In the genomic region with DNA sequence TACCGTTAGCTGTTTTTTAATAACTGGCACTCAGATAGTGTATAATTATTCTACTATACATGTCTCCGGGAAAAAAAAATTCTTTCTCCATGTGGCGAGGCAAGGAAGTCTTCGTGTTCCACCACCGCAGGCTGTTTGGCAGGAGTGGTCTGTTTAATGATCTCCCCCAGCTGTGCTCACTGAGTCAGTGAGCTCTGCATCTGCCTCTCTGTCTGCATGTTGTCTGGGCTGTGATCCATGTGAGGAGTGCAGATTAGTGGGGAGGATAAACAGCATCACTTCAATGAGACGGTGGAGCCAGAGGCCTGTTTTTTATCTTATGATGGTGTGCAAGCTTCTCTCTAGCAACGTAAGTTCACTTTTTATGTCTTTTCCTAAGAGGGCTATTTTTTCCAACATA, we compare ENCODE assay signal across 11 cellular contexts.
DNase-seq lines count a peak whose midpoint lies in the region; FAIRE-seq and TF ChIP-seq lines count a peak whose summit lies in the region.
"Had no signal": no experiment of that assay in that cellular context is flagged by ENCODE, and none has a peak within 500 bp of the region (broad histone marks: within the 10 kb centered on the region; RNA-seq: fewer than 3 reads in every experiment).

No MANE protein-coding gene starts in this region.

- no peak overlapping the region for H3K14ac ChIP-seq in H9 (ENCODE audit: insufficient read depth, low read length)

- H2AK5ac ChIP-seq in mesendoderm (ENCODE audit: low read length) (no peak overlapping the region), H9 (ENCODE audit: insufficient read length, low read length) (no peak overlapping the region)

- no peak overlapping the region for H4K91ac ChIP-seq in H9 (ENCODE audit: insufficient read length, low read depth, low read length)

- H2AFZ ChIP-seq in endothelial cell of umbilical vein (ENCODE audit: low read depth, low read length): no peak overlapping the region
- H2AFZ ChIP-seq in H9 (ENCODE audit: low read length): no peak overlapping the region

- POLR2A ChIA-PET in MCF 10A (lab: Yijun Ruan, JAX): no interaction called here
- POLR2A ChIA-PET in endothelial cell of umbilical vein (lab: Charles Lee): no interaction called here

- H4K5ac ChIP-seq in mesendoderm (ENCODE audit: low read length): no peak overlapping the region
- H4K5ac ChIP-seq in H9 (ENCODE audit: insufficient read length, low read depth, low read length): no peak overlapping the region

- H3K56ac ChIP-seq in mesendoderm (ENCODE audit: low read length): no peak overlapping the region
- H3K56ac ChIP-seq in H9 (ENCODE audit: insufficient read length, low read depth, low read length): no peak overlapping the region

- FAIRE-seq in endothelial cell of umbilical vein (lab: Jason Lieb, UNC): peak; percentile 4
- FAIRE-seq: A549 had no signal

- BruUV-seq in MCF 10A (replicated peaks; lab: Mats Ljungman, UMichigan) (no TSS peak), endothelial cell of umbilical vein (replicated peaks; lab: Mats Ljungman, UMichigan) (no TSS peak)

- intact Hi-C loops in breast epithelium (cut with DNase I; ENCODE audit: low total_unique reads) (no loop called here), MCF 10A (cut with micrococcal nuclease) (no loop called here), endothelial cell of umbilical vein (cut with micrococcal nuclease) (no loop called here), ascending aorta (cut with DNase I) (no loop called here)

- H4K8ac ChIP-seq in mesendoderm (ENCODE audit: low read depth, low read length) (no peak overlapping the region), H9 (replicated peaks; ENCODE audit: insufficient read length, low read depth, low read length) (no peak overlapping the region)

- TF ChIP-seq CTCF in breast epithelium (IDR thresholded peaks at IDR 0.05) (no peak), MCF 10A (IDR thresholded peaks at IDR 0.05; ENCODE audit: unreplicated experiment) (no peak), endothelial cell of umbilical vein (IDR thresholded peaks at IDR 0.05; ENCODE audit: extremely low read depth in 1 of 2, insufficient read depth in 1 of 2, low read depth in 1 of 2, low read length in 2 of 2) (no peak), ascending aorta (IDR thresholded peaks at IDR 0.05) (no peak), H9 (conservative IDR thresholded peaks at IDR 0.05) (no peak)

- H3K79me2 ChIP-seq in endothelial cell of umbilical vein (ENCODE audit: control insufficient read depth, insufficient read depth, low read length): peaks cover 4% of the 10 kb centered on the region
- no peaks in the 10 kb centered on the region for H3K79me2 ChIP-seq in mesendoderm (ENCODE audit: control insufficient read depth, insufficient read depth, low read length)
- no peaks in the 10 kb centered on the region for H3K79me2 ChIP-seq in H9 (ENCODE audit: insufficient read depth, low read length)

- no peak overlapping the region for H2BK15ac ChIP-seq in mesendoderm (replicated peaks; ENCODE audit: low read depth)
- H2BK15ac ChIP-seq in H9 (ENCODE audit: low read depth, low read length): no peak overlapping the region

- H2BK20ac ChIP-seq in H9 (ENCODE audit: low read depth, low read length, poor library complexity, severe bottlenecking): no peak overlapping the region

- H3K9ac ChIP-seq in endothelial cell of umbilical vein (replicated peaks; ENCODE audit: extremely low read depth, insufficient read depth, low read length) (no peak overlapping the region), mesendoderm (ENCODE audit: low read length) (no peak overlapping the region), H9 (ENCODE audit: extremely low read depth, insufficient read length, low read length) (no peak overlapping the region)

- H3K36me3 ChIP-seq in breast epithelium: no peaks in the 10 kb centered on the region
- peaks cover 15 to 21% of the 10 kb centered on the region in 2 experiments for H3K36me3 ChIP-seq in endothelial cell of umbilical vein (ENCODE audit: control insufficient read depth in 2 of 2, extremely low read depth in 1 of 2, insufficient read depth in 2 of 2, low read length in 2 of 2)
- H3K36me3 ChIP-seq in mesendoderm (ENCODE audit: control insufficient read depth, insufficient read depth, low read length): no peaks in the 10 kb centered on the region
- H3K36me3 ChIP-seq in ascending aorta: peaks cover 3 to 15% of the 10 kb centered on the region in 2 donors

- CTCF ChIA-PET in MCF 10A (lab: Yijun Ruan, JAX) (no interaction called here), endothelial cell of umbilical vein (lab: Charles Lee) (interaction anchor here (1.0 to 1.7 kb wide), 3 partner anchors 10 to 52 kb away, joined by 3 to 5 read pairs (median 3); no protein-coding TSS in a partner anchor)

- H3K36me3 Mint-ChIP-seq in MCF 10A (ENCODE audit: insufficient read depth, unreplicated experiment) (peaks cover 64% of the 10 kb centered on the region), H9 (ENCODE audit: insufficient read depth in 1 of 3, low read depth in 3 of 3) (peaks cover 14 to 37% (median 28%) of the 10 kb centered on the region in 3 experiments; a peak in 6 of 7 replicates)

- TF ChIP-seq POLR2A in breast epithelium (IDR thresholded peaks at IDR 0.05): no peak
- no peak for TF ChIP-seq POLR2A in endothelial cell of umbilical vein (IDR thresholded peaks at IDR 0.05; ENCODE audit: low read depth, low read length)

- WGBS in mesendoderm (ENCODE audit: extremely low coverage, insufficient coverage, low lambda C conversion rate): no CpG with 5 or more reads among the region's 7 CpGs
- no CpG with 5 or more reads among the region's 7 CpGs for WGBS in H9 (ENCODE audit: extremely low coverage, insufficient read length, low lambda C conversion rate)

- H2BK5ac ChIP-seq in mesendoderm (ENCODE audit: low read length): no peak overlapping the region
- H2BK5ac ChIP-seq in H9 (ENCODE audit: insufficient read length, low read length): no peak overlapping the region

- no peak overlapping the region for H3T11ph ChIP-seq in H9 (ENCODE audit: low read length)

- DNase-seq in breast epithelium (ENCODE audit: low spot score in 2 of 2) (peak in 1 of 2 donors; percentile 26), MCF 10A (ENCODE audit: unreplicated experiment) (no peak), endothelial cell of umbilical vein (ENCODE audit: low read depth, low spot score) (no peak), mesendoderm (peak; percentile 20), SKM-1 treated with dmso at 0.1 percent for 144 hours (lab: John Stamatoyannopoulos, UW; ENCODE audit: unreplicated experiment) (no peak), ascending aorta (ENCODE audit: low spot score in 2 of 2) (no peak), NCI-H526 treated with DMSO at 0.1 percent for 48 hours (lab: John Stamatoyannopoulos, UW) (no peak), H9 (no peak)
- DNase-seq: NCI-H187 had no signal

- H2BK120ac ChIP-seq in mesendoderm (ENCODE audit: low read depth, low read length) (no peak overlapping the region), H9 (ENCODE audit: low read depth, low read length, poor library complexity, severe bottlenecking) (no peak overlapping the region)

- H3K9me3 Mint-ChIP-seq in MCF 10A (ENCODE audit: unreplicated experiment) (no peaks in the 10 kb centered on the region), H9 (peaks cover 0 to 3% of the 10 kb centered on the region in 2 experiments; a peak in 1 of 5 replicates)
- H3K9me3 Mint-ChIP-seq: activated T-helper 17 cell treated with anti-CD3 and anti-CD28 coated beads, Interleukin-2, amount 50 U/mL, for 72 hours had no signal

- dilution Hi-C loops in endothelial cell of umbilical vein (cut with MboI; ENCODE audit: extremely low pct_ligation_motif_present, low sequenced_read_pairs): no loop called here

- H3K18ac ChIP-seq in mesendoderm (ENCODE audit: low read length) (no peak overlapping the region), H9 (ENCODE audit: insufficient read length, low read depth, low read length) (no peak overlapping the region)

- H3K4me3 Mint-ChIP-seq in MCF 10A (ENCODE audit: unreplicated experiment): no peak overlapping the region
- no peak overlapping the region for H3K4me3 Mint-ChIP-seq in H9
- H3K4me3 Mint-ChIP-seq: activated T-helper 17 cell treated with anti-CD3 and anti-CD28 coated beads, Interleukin-2, amount 50 U/mL, for 72 hours had no signal

- H3K4me2 ChIP-seq in endothelial cell of umbilical vein (ENCODE audit: insufficient read depth, low read length): no peak overlapping the region
- H3K4me2 ChIP-seq in mesendoderm (ENCODE audit: low read length): no peak overlapping the region
- no peak overlapping the region for H3K4me2 ChIP-seq in H9 (ENCODE audit: insufficient read depth, insufficient read length, low read length)
- H3K4me2 ChIP-seq: A549 had no signal

- H3K4me1 Mint-ChIP-seq in MCF 10A (ENCODE audit: insufficient read depth, unreplicated experiment) (peaks cover 8% of the 10 kb centered on the region), H9 (peaks cover 27 to 37% of the 10 kb centered on the region in 2 experiments)
- H3K4me1 Mint-ChIP-seq: activated T-helper 17 cell treated with anti-CD3 and anti-CD28 coated beads, Interleukin-2, amount 50 U/mL, for 72 hours had no signal

- no peaks in the 10 kb centered on the region for H3K9me1 ChIP-seq in endothelial cell of umbilical vein (replicated peaks; ENCODE audit: control insufficient read depth, extremely low read depth, insufficient read depth, low read length)

- H3K27ac Mint-ChIP-seq in MCF 10A (ENCODE audit: low read depth, unreplicated experiment) (no peak overlapping the region), H9 (peak overlapping the region in 1 of 3 experiments; percentile 37; a peak in 2 of 7 replicates)
- H3K27ac Mint-ChIP-seq: activated T-helper 17 cell treated with anti-CD3 and anti-CD28 coated beads, Interleukin-2, amount 50 U/mL, for 72 hours had no signal

- H3K9me3 ChIP-seq in breast epithelium (no peaks in the 10 kb centered on the region), endothelial cell of umbilical vein (replicated peaks; ENCODE audit: control insufficient read depth, insufficient read depth, low read length) (no peaks in the 10 kb centered on the region), ascending aorta (no peaks in the 10 kb centered on the region), H9 (ENCODE audit: control insufficient read depth, low read depth, low read length) (no peaks in the 10 kb centered on the region)
- H3K9me3 ChIP-seq: A549 had no signal

- H3K79me1 ChIP-seq in mesendoderm (ENCODE audit: low read length) (no peaks in the 10 kb centered on the region), H9 (ENCODE audit: insufficient read depth, low read depth, low read length, poor library complexity, severe bottlenecking) (no peaks in the 10 kb centered on the region)

- H3K23ac ChIP-seq in mesendoderm (ENCODE audit: low read length): no peak overlapping the region
- H3K23ac ChIP-seq in H9 (ENCODE audit: insufficient read length, low read depth, low read length): no peak overlapping the region

- H3K27ac ChIP-seq in breast epithelium: peak overlapping the region; percentile 35 to 82
- no peak overlapping the region for H3K27ac ChIP-seq in endothelial cell of umbilical vein (ENCODE audit: insufficient read depth, low read depth, low read length)
- no peak overlapping the region for H3K27ac ChIP-seq in mesendoderm (ENCODE audit: low read depth, low read length)
- no peak overlapping the region for H3K27ac ChIP-seq in ascending aorta
- H3K27ac ChIP-seq in H9 (ENCODE audit: insufficient read length, low read depth, low read length): no peak overlapping the region
- H3K27ac ChIP-seq: A549 had no signal

- no peak overlapping the region for H2BK12ac ChIP-seq in H9 (ENCODE audit: insufficient read length, low read depth, low read length)

- no peaks in the 10 kb centered on the region for H3K27me3 Mint-ChIP-seq in MCF 10A (ENCODE audit: insufficient read depth, unreplicated experiment)
- H3K27me3 Mint-ChIP-seq in H9 (ENCODE audit: low read depth): no peaks in the 10 kb centered on the region

- H3K4me3 ChIP-seq in breast epithelium (no peak overlapping the region), endothelial cell of umbilical vein (replicated peaks in 1 of 3; ENCODE audit: insufficient read depth in 1 of 3, low read depth in 1 of 3, low read length in 3 of 3) (no peak overlapping the region), mesendoderm (ENCODE audit: low read length) (no peak overlapping the region), ascending aorta (no peak overlapping the region)
- H3K4me3 ChIP-seq: A549 had no signal

- peaks cover 0 to 11% of the 10 kb centered on the region in 2 donors for H3K4me1 ChIP-seq in breast epithelium
- peaks cover 3% of the 10 kb centered on the region for H3K4me1 ChIP-seq in endothelial cell of umbilical vein (ENCODE audit: control insufficient read depth, extremely low read depth, insufficient read depth, low read length)
- H3K4me1 ChIP-seq in mesendoderm (ENCODE audit: control insufficient read depth, low read depth, low read length): no peaks in the 10 kb centered on the region
- no peaks in the 10 kb centered on the region for H3K4me1 ChIP-seq in ascending aorta
- peaks cover 2% of the 10 kb centered on the region; the same call in 1 of the 2 replicates for H3K4me1 ChIP-seq in H9 (ENCODE audit: insufficient read depth, low read length)

- H3K27me3 ChIP-seq in breast epithelium: no peaks in the 10 kb centered on the region
- no peaks in the 10 kb centered on the region for H3K27me3 ChIP-seq in endothelial cell of umbilical vein (ENCODE audit: control insufficient read depth in 2 of 2, insufficient read depth in 2 of 2, low read length in 2 of 2)
- no peaks in the 10 kb centered on the region for H3K27me3 ChIP-seq in mesendoderm (ENCODE audit: insufficient read depth, low read length, poor library complexity)
- H3K27me3 ChIP-seq in ascending aorta: no peaks in the 10 kb centered on the region
- H3K27me3 ChIP-seq in H9 (ENCODE audit: insufficient read depth, low read length): no peaks in the 10 kb centered on the region

- H3K23me2 ChIP-seq in H9 (ENCODE audit: insufficient read length, low read depth, low read length, poor library complexity, severe bottlenecking): no peaks in the 10 kb centered on the region

- no peaks in the 10 kb centered on the region for H4K20me1 ChIP-seq in endothelial cell of umbilical vein (replicated peaks; ENCODE audit: control insufficient read depth, extremely low read depth, insufficient read depth, low read length)
- no peaks in the 10 kb centered on the region for H4K20me1 ChIP-seq in H9 (ENCODE audit: control insufficient read depth, insufficient read depth, insufficient read length)

- no peak overlapping the region for H3K4ac ChIP-seq in mesendoderm (ENCODE audit: low read depth, low read length)
- no peak overlapping the region for H3K4ac ChIP-seq in H9 (ENCODE audit: low read depth, low read length)

Comparison
In these comparisons a context has a peak if more than half of its experiments do, and no peak if none do; other contexts are left out.
1. H3K27ac ChIP-seq: peak in breast epithelium (2 of 2); none in endothelial cell of umbilical vein (single experiment), mesendoderm (single experiment), ascending aorta (0 of 2) and H9 (single experiment).